In the genomic region with DNA sequence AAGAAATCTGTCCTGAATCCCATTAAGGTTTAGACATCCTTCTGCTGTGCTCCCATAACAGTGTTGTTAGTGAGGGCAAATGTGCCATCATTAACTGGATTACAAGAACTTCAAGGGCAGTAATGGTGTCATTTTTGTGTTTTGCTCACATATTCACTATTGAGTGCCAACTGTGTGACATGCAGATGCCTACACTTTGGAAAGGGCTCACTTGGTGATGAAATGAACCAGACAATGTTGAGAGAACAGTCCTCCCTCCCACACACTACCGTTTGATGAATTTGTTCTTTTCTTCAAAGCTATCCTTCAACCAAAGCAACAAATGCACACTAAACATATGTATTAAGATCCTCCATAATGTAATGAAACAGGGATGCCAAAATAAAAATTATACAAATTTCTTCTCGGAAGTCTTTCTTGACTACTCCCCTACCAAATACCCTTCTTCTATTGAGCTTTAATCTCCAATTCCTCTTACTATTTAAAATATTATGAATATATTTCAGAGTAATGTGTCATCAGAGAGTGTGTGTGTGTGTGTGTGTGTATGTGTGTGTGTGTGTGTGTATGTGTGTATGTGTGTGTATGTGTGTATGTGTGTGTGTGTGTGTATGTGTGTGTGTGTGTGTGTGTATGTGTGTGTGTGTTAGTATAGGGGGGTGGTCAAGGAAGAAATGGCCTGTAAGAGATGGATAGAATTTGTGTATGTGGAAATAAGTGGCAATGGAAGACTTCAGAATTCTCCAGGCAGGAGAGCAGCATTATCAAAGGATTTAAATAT, we compare ENCODE assay signal across 21 cellular contexts.
DNase-seq lines count a peak whose midpoint lies in the region; ATAC-seq, FAIRE-seq and TF ChIP-seq lines count a peak whose summit lies in the region.
"Had no signal": no experiment of that assay in that cellular context is flagged by ENCODE, and none has a peak within 500 bp of the region (broad histone marks: within the 10 kb centered on the region; RNA-seq: fewer than 3 reads in every experiment).

No MANE protein-coding gene starts in this region.

- peak; percentile 64 for FAIRE-seq in HTR-8/SVneo (lab: Jason Lieb, UNC)
- FAIRE-seq in H1 (lab: Jason Lieb, UNC): no peak
- FAIRE-seq: G401.6, GM12892 had no signal

- H2BK5ac ChIP-seq in H1 (ENCODE audit: low read depth, low read length) (no peak overlapping the region), mesenchymal stem cell (ENCODE audit: low read depth, low read length, poor library complexity, severe bottlenecking) (no peak overlapping the region)

- H2BK15ac ChIP-seq in H1 (ENCODE audit: low read length) (no peak overlapping the region), mesenchymal stem cell (ENCODE audit: low read depth, poor library complexity, severe bottlenecking) (no peak overlapping the region)

- TF ChIP-seq EP300 in H1 (IDR thresholded peaks at IDR 0.05; ENCODE audit: borderline replicate concordance in 1 of 2, low read depth in 2 of 2, low read length in 2 of 2): no peak

- H3K36me3 ChIP-seq in H1 (ENCODE audit: control insufficient read depth in 2 of 4, insufficient read depth in 4 of 4, low read length in 3 of 4) (no peaks in the 10 kb centered on the region), mesenchymal stem cell (ENCODE audit: control insufficient read depth in 1 of 2, insufficient read depth in 2 of 2, low read depth in 1 of 2, low read length in 2 of 2) (no peaks in the 10 kb centered on the region), upper lobe of right lung (no peaks in the 10 kb centered on the region)
- H3K36me3 ChIP-seq: Peyer's patch, SJSA1 had no signal

- H3K79me1 ChIP-seq in H1 (ENCODE audit: low read depth, low read length): no peaks in the 10 kb centered on the region; the same call in 1 of the 2 replicates
- no peaks in the 10 kb centered on the region for H3K79me1 ChIP-seq in mesenchymal stem cell (replicated peaks; ENCODE audit: low read length, poor library complexity, severe bottlenecking)

- TF ChIP-seq RAD21 in H1 (IDR thresholded peaks at IDR 0.05 in 1 of 2, conservative IDR thresholded peaks at IDR 0.05 in 1 of 2; ENCODE audit: low read depth in 2 of 2, low read length in 2 of 2): no peak

- H3K27ac ChIP-seq in H1 (ENCODE audit: low read depth, low read length): no peak overlapping the region
- no peak overlapping the region for H3K27ac ChIP-seq in mesenchymal stem cell (ENCODE audit: low read length, poor library complexity, severe bottlenecking)
- H3K27ac ChIP-seq in upper lobe of right lung: no peak overlapping the region
- H3K27ac ChIP-seq: C4-2B, Peyer's patch, SJSA1 had no signal

- peak overlapping the region; percentile 87 for H3K56ac ChIP-seq in H1 (replicated peaks; ENCODE audit: insufficient read length, low read depth, low read length)

- DNase-seq in Ammon's horn (ENCODE audit: low spot score) (peak; percentile 57), HTR-8/SVneo (ENCODE audit: insufficient read length, low spot score) (no peak), H1 (ENCODE audit: low read depth in 1 of 2, low spot score in 2 of 2) (no peak), mesenchymal stem cell (no peak), NCI-H1092 treated with DMSO at 0.1 percent for 48 hours (lab: John Stamatoyannopoulos, UW) (no peak), upper lobe of right lung (no peak)
- DNase-seq: ACHN, AML-193, H9, KG1, NCI-H1092, NCI-H1436 treated with DMSO at 0.1 percent for 48 hours, NCI-H1930, NCI-H510A treated with DMSO at 0.1 percent for 48 hours, NCI-H774, Peyer's patch had no signal

- CTCF ChIA-PET in H1 (lab: Charles Lee; ENCODE audit: partially characterized antibody): interaction anchor here (1.4 kb wide), 1 partner anchor 10 kb away, joined by 3 read pairs; no protein-coding TSS in a partner anchor

- H3K27me3 ChIP-seq in H1 (replicated peaks in 1 of 4; ENCODE audit: control insufficient read depth in 3 of 4, extremely low read depth in 1 of 4, insufficient read depth in 3 of 4, low read length in 3 of 4): no peaks in the 10 kb centered on the region
- H3K27me3 ChIP-seq in mesenchymal stem cell (ENCODE audit: control insufficient read depth in 1 of 2, insufficient read depth in 1 of 2, low read length in 2 of 2): peaks cover 0 to 6% of the 10 kb centered on the region in 2 experiments
- no peaks in the 10 kb centered on the region for H3K27me3 ChIP-seq in upper lobe of right lung
- H3K27me3 ChIP-seq: Peyer's patch, SJSA1 had no signal

- no peak overlapping the region for H2BK12ac ChIP-seq in H1 (ENCODE audit: low read depth, low read length)
- no peak overlapping the region for H2BK12ac ChIP-seq in mesenchymal stem cell (ENCODE audit: low read length in 2 of 2)

- H4K5ac ChIP-seq in H1 (ENCODE audit: insufficient read length, low read depth, low read length): no peak overlapping the region

- intact Hi-C loops in upper lobe of right lung (cut with DNase I): no loop called here

- H3K4me3 ChIP-seq in H1 (ENCODE audit: extremely low read depth in 1 of 4, insufficient read depth in 2 of 4, low read depth in 3 of 4, low read length in 4 of 4) (no peak overlapping the region), mesenchymal stem cell (ENCODE audit: insufficient read depth in 1 of 2, low read depth in 1 of 2, low read length in 2 of 2) (no peak overlapping the region), upper lobe of right lung (no peak overlapping the region)
- H3K4me3 ChIP-seq: Peyer's patch, SJSA1 had no signal

- TF ChIP-seq POLR2A in H1 (IDR thresholded peaks at IDR 0.05; ENCODE audit: control extremely low read depth in 1 of 2, low read depth in 2 of 2, low read length in 2 of 2): no peak

- peaks cover 2% of the 10 kb centered on the region; the same call in 1 of the 2 replicates for H3K23me2 ChIP-seq in H1 (ENCODE audit: low read depth, low read length)

- H2BK20ac ChIP-seq in H1 (ENCODE audit: low read length): no peak overlapping the region

- H3K23ac ChIP-seq in H1 (ENCODE audit: insufficient read length): no peak overlapping the region
- H3K23ac ChIP-seq in mesenchymal stem cell (ENCODE audit: low read length in 2 of 2): no peak overlapping the region

- H3K4me2 ChIP-seq in H1 (ENCODE audit: insufficient read depth in 1 of 2, low read depth in 2 of 2, low read length in 2 of 2): no peak overlapping the region
- no peak overlapping the region for H3K4me2 ChIP-seq in mesenchymal stem cell (ENCODE audit: low read length, poor library complexity, severe bottlenecking)

- POLR2A ChIA-PET in H1 (lab: Charles Lee; ENCODE audit: partially characterized antibody): no interaction called here

- no peak for TF ChIP-seq CTCF in H1 (IDR thresholded peaks at IDR 0.05; ENCODE audit: control extremely low read depth in 1 of 3, insufficient read depth in 1 of 3, low read depth in 1 of 3, low read length in 3 of 3)
- TF ChIP-seq CTCF in upper lobe of right lung (IDR thresholded peaks at IDR 0.05): no peak

- ATAC-seq in GM21825 (IDR thresholded peaks at IDR 0.05; ENCODE audit: unreplicated experiment) (no peak), upper lobe of right lung (no peak)

- H3K9me3 ChIP-seq in H1 (ENCODE audit: insufficient read depth in 2 of 2, low read depth in 1 of 2, low read length in 1 of 2) (no peaks in the 10 kb centered on the region), mesenchymal stem cell (ENCODE audit: control insufficient read depth, low read length) (no peaks in the 10 kb centered on the region), upper lobe of right lung (no peaks in the 10 kb centered on the region)
- H3K9me3 ChIP-seq: Peyer's patch, SJSA1 had no signal

- H3K4ac ChIP-seq in H1 (replicated peaks; ENCODE audit: insufficient read length, low read depth, low read length) (no peak overlapping the region), mesenchymal stem cell (ENCODE audit: low read depth in 1 of 2, low read length in 2 of 2) (no peak overlapping the region)

- H3K9ac ChIP-seq in H1 (replicated peaks in 1 of 4; ENCODE audit: extremely low read depth in 1 of 4, low read depth in 3 of 4, low read length in 3 of 4) (no peak overlapping the region), mesenchymal stem cell (ENCODE audit: low read length) (peak overlapping the region; percentile 12)

- no peaks in the 10 kb centered on the region for H3K79me2 ChIP-seq in H1 (ENCODE audit: control insufficient read depth in 1 of 2, insufficient read depth in 2 of 2, low read length in 2 of 2)

- H2AK5ac ChIP-seq in H1 (ENCODE audit: low read depth, low read length) (no peak overlapping the region), mesenchymal stem cell (ENCODE audit: low read length, severe bottlenecking) (no peak overlapping the region)

- WGBS in H1 (ENCODE audit: extremely low coverage in 1 of 2, insufficient coverage in 1 of 2, insufficient read length in 1 of 2, insufficient replicate concordance in 2 of 2, low coverage in 1 of 2, low lambda C conversion rate in 2 of 2, missing lambda C conversion rate in 1 of 2), 2 experiments: 93% methylated on average over 2 of the region's 2 CpGs; no CpG with 5 or more reads in 1 of the 2 experiments
- WGBS in mesenchymal stem cell: 93% methylated on average over 1 of the region's 2 CpGs

- H3K14ac ChIP-seq in H1 (ENCODE audit: insufficient read length) (no peak overlapping the region), mesenchymal stem cell (ENCODE audit: low read length in 2 of 2) (no peak overlapping the region)

- no peaks in the 10 kb centered on the region for H4K20me1 ChIP-seq in H1 (replicated peaks in 1 of 2; ENCODE audit: control insufficient read depth in 1 of 2, insufficient read depth in 2 of 2, low read length in 2 of 2)

- no peak overlapping the region for H2BK120ac ChIP-seq in H1 (replicated peaks; ENCODE audit: low read depth, low read length)
- H2BK120ac ChIP-seq in mesenchymal stem cell (ENCODE audit: low read depth, low read length): no peak overlapping the region

- H3K18ac ChIP-seq in H1 (ENCODE audit: extremely low read depth, low read length): no peak overlapping the region
- H3K18ac ChIP-seq in mesenchymal stem cell (ENCODE audit: low read depth in 1 of 2, low read length in 2 of 2): no peak overlapping the region

- H4K8ac ChIP-seq in H1 (ENCODE audit: extremely low read depth, insufficient read depth, low read length): no peak overlapping the region
- no peak overlapping the region for H4K8ac ChIP-seq in mesenchymal stem cell (ENCODE audit: low read length)

- H4K91ac ChIP-seq in H1 (replicated peaks; ENCODE audit: insufficient read length, low read length) (no peak overlapping the region), mesenchymal stem cell (ENCODE audit: low read length) (no peak overlapping the region)

- H3K4me1 ChIP-seq in H1 (replicated peaks in 1 of 4; ENCODE audit: control insufficient read depth in 3 of 4, insufficient read depth in 4 of 4, low read length in 3 of 4) (peaks cover 0 to 5% (median 0%) of the 10 kb centered on the region in 4 experiments; a peak in 1 of 7 replicates), mesenchymal stem cell (ENCODE audit: control insufficient read depth, insufficient read depth, low read depth, low read length) (no peaks in the 10 kb centered on the region), upper lobe of right lung (no peaks in the 10 kb centered on the region)
- H3K4me1 ChIP-seq: Peyer's patch, SJSA1 had no signal

- H2AFZ ChIP-seq in H1 (ENCODE audit: low read length): no peak overlapping the region
- H2AFZ ChIP-seq in mesenchymal stem cell (ENCODE audit: low read depth, low read length): no peak overlapping the region

TF ChIP-seq in H1, 55 proteins besides CTCF, POLR2A, EP300 and RAD21:
- TF ChIP-seq HDAC2 (IDR thresholded peaks at IDR 0.05; ENCODE audit: borderline replicate concordance in 1 of 2, low read depth in 2 of 2, low read length in 2 of 2) (no peak), SAP30 (IDR thresholded peaks at IDR 0.05; ENCODE audit: insufficient read depth, insufficient replicate concordance, low read length) (no peak)
